Comparison of ENCODE assay signal across 12 cellular contexts in the genomic region with DNA sequence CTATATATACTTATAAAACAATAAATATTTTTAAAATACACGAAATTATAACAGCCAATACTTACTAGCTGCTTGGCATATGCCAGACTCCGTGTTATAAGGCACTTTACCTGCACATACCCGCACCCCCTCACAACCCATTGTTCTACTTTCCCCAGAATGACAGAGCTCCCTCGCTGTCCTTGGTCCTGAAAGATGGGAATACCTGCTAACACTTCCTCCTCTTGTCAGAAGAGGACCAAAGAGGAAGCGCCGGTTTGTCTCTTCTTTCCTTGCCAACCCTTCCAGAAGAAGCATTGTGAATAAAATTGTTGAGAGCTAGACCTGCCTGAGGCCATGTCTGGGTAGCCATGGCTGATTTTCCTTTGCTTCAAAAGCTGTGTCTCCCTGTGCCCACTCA.
DNase-seq lines count a peak whose midpoint lies in the region; ATAC-seq and TF ChIP-seq lines count a peak whose summit lies in the region.
"Had no signal": no experiment of that assay in that cellular context is flagged by ENCODE, and none has a peak within 500 bp of the region (broad histone marks: within the 10 kb centered on the region; RNA-seq: fewer than 3 reads in every experiment).

No MANE protein-coding gene starts in this region.

- no peak overlapping the region for H2AFZ ChIP-seq in hepatocyte

- no peaks in the 10 kb centered on the region for H4K20me1 ChIP-seq in hepatocyte (ENCODE audit: insufficient read depth, poor library complexity, severe bottlenecking)

- no peaks in the 10 kb centered on the region for H3K4me1 ChIP-seq in hepatocyte (ENCODE audit: insufficient read depth)

- H3K79me2 ChIP-seq in hepatocyte, result no peaks in the 10 kb centered on the region

- no peaks in the 10 kb centered on the region for H3K9me3 ChIP-seq in hepatocyte (ENCODE audit: low read depth)

- DNase-seq in ELF-1 (ENCODE audit: low read depth, low spot score), result peak; percentile 35
- DNase-seq in HuH-7.5 (ENCODE audit: low spot score), result peak; percentile 15
- peak; percentile 2 for DNase-seq in RPMI7951 (ENCODE audit: low read depth)
- DNase-seq in hepatocyte (ENCODE audit: low spot score), result peak; percentile 63
- no peak for DNase-seq in hypothalamus (lab: John Stamatoyannopoulos, UW)
- DNase-seq: activated CD8-positive, alpha-beta memory T cell treated with anti-CD3 and anti-CD28 coated beads, Interleukin-2, amount 50 U/mL, for 4 hours; cortex of kidney; naive thymus-derived CD4-positive, alpha-beta T cell; NCI-H2081 had no signal

- no peak overlapping the region for H3K4me2 ChIP-seq in hepatocyte

- TF ChIP-seq CTCF in hepatocyte (IDR thresholded peaks at IDR 0.05; ENCODE audit: poor library complexity), result no peak

- ATAC-seq in HG02623 (IDR thresholded peaks at IDR 0.05; ENCODE audit: unreplicated experiment), result no peak
- no peak for ATAC-seq in HG02885 (IDR thresholded peaks at IDR 0.05; ENCODE audit: poor library complexity, unreplicated experiment)
- no peak for ATAC-seq in GM19463 (IDR thresholded peaks at IDR 0.05; ENCODE audit: unreplicated experiment)
- ATAC-seq: naive thymus-derived CD4-positive, alpha-beta T cell had no signal

- H3K9me2 ChIP-seq in hepatocyte (replicated peaks; ENCODE audit: insufficient read depth), result no peaks in the 10 kb centered on the region

- H3K4me3 ChIP-seq in hepatocyte, result no peak overlapping the region

- no peaks in the 10 kb centered on the region for H3K27me3 ChIP-seq in hepatocyte

- H3K36me3 ChIP-seq in hepatocyte (replicated peaks; ENCODE audit: insufficient read depth, low read depth), result no peaks in the 10 kb centered on the region

- WGBS in hepatocyte (ENCODE audit: low lambda C conversion rate, missing lambda C conversion rate), result 18% methylated on average over 6 of the region's 6 CpGs

- H3K27ac ChIP-seq in hepatocyte, result no peak overlapping the region

Comparison
In these comparisons a context has a peak if more than half of its experiments do, and no peak if none do; other contexts are left out.
1. DNase-seq: peak in ELF-1 (single experiment), HuH-7.5 (single experiment), RPMI7951 (single experiment) and hepatocyte (single experiment); none in hypothalamus (0 of 51).